10 cellular contexts compared by ENCODE assay signal in the genomic region with DNA sequence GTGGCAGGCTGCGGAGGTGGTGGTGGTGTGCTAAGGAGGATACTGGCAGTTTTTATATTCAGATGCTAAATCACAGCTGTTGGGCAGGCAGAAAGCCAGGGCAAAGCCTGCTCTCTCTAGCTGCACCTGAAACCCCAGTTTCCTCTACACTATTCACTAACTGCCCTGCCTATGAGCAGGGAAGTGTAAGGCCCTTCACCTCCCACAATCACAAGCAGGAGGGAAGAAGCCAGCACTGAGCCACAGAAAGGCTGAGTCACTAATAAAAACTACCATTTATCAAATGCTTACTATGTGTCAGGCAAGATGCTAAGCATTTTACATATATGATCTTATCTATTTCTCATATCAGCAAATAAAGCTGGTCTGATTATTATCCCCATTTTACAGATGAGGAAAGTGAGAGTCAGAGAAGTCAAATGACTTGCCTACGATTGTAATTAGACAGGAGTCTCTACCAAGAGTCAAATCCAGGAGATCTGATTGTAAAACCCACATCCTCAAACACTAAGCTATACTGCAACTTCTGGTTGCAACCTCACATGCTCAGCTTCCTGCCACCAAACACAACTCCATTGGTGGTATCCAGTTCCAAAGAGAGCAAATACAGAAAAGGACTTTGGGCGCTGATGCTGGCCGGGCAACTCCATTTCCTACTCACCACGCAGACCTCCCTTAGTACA. TPM values are rescaled to one million over a fixed set of nuclear protein-coding genes. Genes with fewer than 3 reads are reported as not detected.
DNase-seq lines count a peak whose midpoint lies in the region; ATAC-seq, FAIRE-seq and TF ChIP-seq lines count a peak whose summit lies in the region.
"Had no signal": no experiment of that assay in that cellular context is flagged by ENCODE, and none has a peak within 500 bp of the region (broad histone marks: within the 10 kb centered on the region; RNA-seq: fewer than 3 reads in every experiment).

No MANE protein-coding gene starts in this region.

- in situ Hi-C loops in K562 (cut with MboI): no loop called here

- TF ChIP-seq EP300 in K562 (IDR thresholded peaks at IDR 0.05; ENCODE audit: low read length): no peak

- H3K27me3 ChIP-seq in K562 (ENCODE audit: control insufficient read depth in 2 of 2, insufficient read depth in 2 of 2, low read length in 2 of 2): no peaks in the 10 kb centered on the region

- no peak for TF ChIP-seq RAD21 in K562 (CRISPR knock-in tag; conservative IDR thresholded peaks at IDR 0.05 in 1 of 2, IDR thresholded peaks at IDR 0.05 in 1 of 2)

- DNase-seq in DMS 273 (lab: John Stamatoyannopoulos, UW; ENCODE audit: unreplicated experiment): peak; percentile 40
- no peak for DNase-seq in DMS 273 treated with DMSO at 0.1 percent for 48 hours (lab: John Stamatoyannopoulos, UW)
- peak; percentile 26 for DNase-seq in OCI-M1 (lab: John Stamatoyannopoulos, UW)
- no peak for DNase-seq in K562 (ENCODE audit: extremely low read depth in 1 of 4, low spot score in 3 of 4)
- DNase-seq in sciatic nerve (ENCODE audit: low spot score): no peak
- DNase-seq in SW480 (ENCODE audit: low spot score): no peak
- DNase-seq in NCI-H1105 (lab: John Stamatoyannopoulos, UW): no peak

- no peaks in the 10 kb centered on the region for H3K79me2 ChIP-seq in K562 (ENCODE audit: control insufficient read depth, insufficient read depth, low read length)

- no peak for ATAC-seq in K562
- ATAC-seq in sciatic nerve: peak; percentile 39
- ATAC-seq in HG02970 (IDR thresholded peaks at IDR 0.05; ENCODE audit: low FRiP score, unreplicated experiment): no peak

- H3K4me3 ChIP-seq in K562: no peak overlapping the region
- H3K4me3 ChIP-seq: SK-N-MC had no signal

- CTCF ChIA-PET in K562 (lab: Yijun Ruan, JAX; ENCODE audit: low intra/inter-chr PET ratio): interaction anchor here (0.5 kb wide), 1 partner anchor 141 kb away, joined by 3 read pairs; no protein-coding TSS in a partner anchor

- no peak overlapping the region for H3K9ac ChIP-seq in K562 (ENCODE audit: insufficient read depth in 1 of 2, low read depth in 2 of 2, low read length in 2 of 2)

- no peak overlapping the region for H2AFZ ChIP-seq in K562 (ENCODE audit: low read depth, low read length)

- peaks cover 7 to 12% of the 10 kb centered on the region in 2 experiments; a peak in 4 of 5 replicates for H3K4me1 ChIP-seq in K562 (replicated peaks in 1 of 2; ENCODE audit: control insufficient read depth in 2 of 2, insufficient read depth in 2 of 2, low read length in 2 of 2)

- WGBS in K562 (ENCODE audit: insufficient coverage, low coverage, missing lambda C conversion rate): 71% methylated on average over 5 of the region's 5 CpGs

- TF ChIP-seq POLR2A in K562 (conservative IDR thresholded peaks at IDR 0.05): no peak

- H3K9me3 ChIP-seq in K562 (replicated peaks; ENCODE audit: control insufficient read depth, insufficient read depth, low read depth, low read length): no peaks in the 10 kb centered on the region

- TF ChIP-seq CTCF in K562 (IDR thresholded peaks at IDR 0.05 in 2 of 3, conservative IDR thresholded peaks at IDR 0.05 in 1 of 3; ENCODE audit: insufficient read depth in 2 of 3, low read depth in 1 of 3, low read length in 3 of 3): no peak

- H3K36me3 ChIP-seq in K562 (ENCODE audit: control insufficient read depth, insufficient read depth, low read length): no peaks in the 10 kb centered on the region

- POLR2A ChIA-PET in K562 (lab: Yijun Ruan, JAX): interaction anchor here (0.6 kb wide), 1 partner anchor 224 kb away, joined by 4 read pairs; no protein-coding TSS in a partner anchor

- H3K27ac ChIP-seq in K562 (ENCODE audit: extremely low read depth, low read depth, low read length): no peak overlapping the region
- H3K27ac ChIP-seq: 22Rv1, SK-N-MC had no signal

- no peak overlapping the region for H3K4me2 ChIP-seq in K562 (ENCODE audit: insufficient read depth, low read length)

- H4K20me1 ChIP-seq in K562 (replicated peaks; ENCODE audit: control insufficient read depth, insufficient read depth, low read length): no peaks in the 10 kb centered on the region

- intact Hi-C loops in K562 (cut with micrococcal nuclease): no loop called here
- intact Hi-C loops in sciatic nerve (cut with DNase I): no loop called here

- H3K9me1 ChIP-seq in K562 (ENCODE audit: control insufficient read depth, insufficient read depth, low read length): no peaks in the 10 kb centered on the region

- FAIRE-seq in K562 (lab: Jason Lieb, UNC): peak; percentile 59

- BruUV-seq in K562 (replicated peaks; lab: Mats Ljungman, UMichigan): no TSS peak

TF ChIP-seq in K562, 482 proteins besides CTCF, POLR2A, EP300 and RAD21 (continues in another document):
- TF ChIP-seq RBM25 (IDR thresholded peaks at IDR 0.05; ENCODE audit: low read depth, low read length, severe bottlenecking) (peak; percentile 89), POLR2AphosphoS2 (IDR thresholded peaks at IDR 0.05; ENCODE audit: low read length) (no peak), MTA1 (IDR thresholded peaks at IDR 0.05; ENCODE audit: borderline replicate concordance) (no peak), KDM1A (IDR thresholded peaks at IDR 0.05) (peak in 1 of 2 experiments; percentile 68; a peak in 2 of 4 replicates), HMGN3 (IDR thresholded peaks at IDR 0.05; ENCODE audit: borderline replicate concordance, extremely low read depth, insufficient read length, low read depth, low read length) (no peak), ZFP36 (IDR thresholded peaks at IDR 0.05; ENCODE audit: low read depth, low read length, partially characterized antibody) (no peak), MAFG (tag; conservative IDR thresholded peaks at IDR 0.05) (peak; percentile 38; the same call in 1 of the 2 replicates), ETS2 (tag; IDR thresholded peaks at IDR 0.05; ENCODE audit: borderline replicate concordance, poor library complexity, severe bottlenecking) (no peak), ARID2 (IDR thresholded peaks at IDR 0.05) (no peak), PHB (CRISPR knock-in tag; IDR thresholded peaks at IDR 0.05) (no peak), POLR2G (IDR thresholded peaks at IDR 0.05; ENCODE audit: low read depth, low read length) (no peak), ZNF316 (IDR thresholded peaks at IDR 0.05) (peak; percentile 62), MEIS2 (IDR thresholded peaks at IDR 0.05; ENCODE audit: partially characterized antibody) (peak; percentile 72), NUFIP1 (IDR thresholded peaks at IDR 0.05; ENCODE audit: partially characterized antibody) (no peak), POLR2B (IDR thresholded peaks at IDR 0.05; ENCODE audit: low read depth, partially characterized antibody) (no peak), ILK (tag; IDR thresholded peaks at IDR 0.05; ENCODE audit: borderline replicate concordance, low read depth) (no peak), CAMTA2 (CRISPR knock-in tag; conservative IDR thresholded peaks at IDR 0.05) (no peak), NFE2 (IDR thresholded peaks at IDR 0.05; ENCODE audit: low read depth) (peak; percentile 51), PBX2 (CRISPR knock-in tag; IDR thresholded peaks at IDR 0.05; ENCODE audit: low read depth) (no peak), PBX2 (tag; conservative IDR thresholded peaks at IDR 0.05; ENCODE audit: low read depth) (peak; percentile 58), ZNF3 (CRISPR knock-in tag; IDR thresholded peaks at IDR 0.05) (peak; percentile 88), CC2D1A (IDR thresholded peaks at IDR 0.05) (no peak), ZNF77 (CRISPR knock-in tag; IDR thresholded peaks at IDR 0.05) (no peak), ZKSCAN8 (CRISPR knock-in tag; IDR thresholded peaks at IDR 0.05) (no peak), BCOR (IDR thresholded peaks at IDR 0.05) (peak; percentile 66), TAL1 (IDR thresholded peaks at IDR 0.05) (no peak), GABPB1 (CRISPR knock-in tag; IDR thresholded peaks at IDR 0.05) (peak; percentile 43; the same call in 1 of the 2 replicates)

RNA-seq across cellular contexts. Expression of gene IL6ST, which starts 17.7 kb away (rescaled TPM):
- 26.8 and 77.1 TPM in 2 replicates for total RNA-seq in K562 (2011; cell fraction: chromatin; rRNA removed; ENCODE audit: low replicate concordance)
- total RNA-seq in K562 (2011; cell fraction: nucleolus; rRNA removed): 10.4 and 21.0 TPM in 2 replicates
- total RNA-seq in K562 (2011; cell fraction: nucleoplasm; rRNA removed): 19.9 and 23.6 TPM in 2 replicates
- total RNA-seq in K562 (2014; rRNA removed) (7.9 and 8.5 TPM in 2 replicates), K562 (2014; rRNA removed; fragmentation: Illumina TruSeq; extraction: Trizol) (14.6 and 18.5 TPM in 2 replicates), K562 (2015; rRNA removed; fragmentation: Illumina TruSeq; extraction: Trizol) (14.4 and 16.2 TPM in 2 replicates), K562 (2021) (17.7 and 18.2 TPM in 2 replicates), sciatic nerve (328 TPM)
- polyA plus RNA-seq in K562 (2011; rRNA removed) (16.7 and 27.0 TPM in 2 replicates), K562 (2014; fragmentation: Illumina TruSeq; extraction: Trizol) (7.9 and 11.0 TPM in 2 replicates), K562 (2014; fragmentation: Nextera tagmentation; extraction: Ambion mirVana) (1 to 10 TPM; 2.0 to 2.3 TPM), K562 (2014; rRNA removed) (4.5 and 5.3 TPM in 2 replicates)
- polyA plus RNA-seq in K562 (2011; cell fraction: cytosol; rRNA removed): 5.8 and 7.8 TPM in 2 replicates
- 20.0 and 24.0 TPM in 2 replicates for polyA plus RNA-seq in K562 (2011; cell fraction: nucleus; rRNA removed)
- polyA plus RNA-seq in K562 (2012): 7.3 and 7.8 TPM in 2 replicates
- polyA minus RNA-seq in K562 (2011; rRNA and poly(A)+ RNA removed): 98.7 and 113 TPM in 2 replicates
- polyA minus RNA-seq in K562 (2011; cell fraction: cytosol; rRNA and poly(A)+ RNA removed): 12.9 and 37.6 TPM in 2 replicates
- 15.9 and 33.5 TPM in 2 replicates for polyA minus RNA-seq in K562 (2011; cell fraction: nucleus; rRNA and poly(A)+ RNA removed)

Comparison
In these comparisons a context has a peak if more than half of its experiments do, and no peak if none do; other contexts are left out.
1. DNase-seq: peak in DMS 273 (single experiment) and OCI-M1 (single experiment); none in DMS 273 treated with DMSO at 0.1 percent for 48 hours (single experiment), K562 (0 of 4), sciatic nerve (single experiment), SW480 (single experiment) and NCI-H1105 (single experiment).